ENCODE assay signal across 14 cellular contexts in genomic region chr9:37100750-37101149, GRCh38.
"Had no signal": no experiment of that assay in that cellular context is flagged by ENCODE, and none has a peak within 500 bp of the region (broad histone marks: within the 10 kb centered on the region; RNA-seq: fewer than 3 reads in every experiment).

No MANE protein-coding gene starts in this region.

- H3K27me3 ChIP-seq: cardiac muscle cell, esophagus squamous epithelium, vagina had no signal

- H3K4me3 ChIP-seq: cardiac muscle cell, esophagus squamous epithelium, tibial artery, vagina had no signal

- H3K4me3 Mint-ChIP-seq: activated naive CD4-positive, alpha-beta T cell treated with anti-CD3 and anti-CD28 coated beads for 36 hours; activated T-helper 17 cell treated with anti-CD3 and anti-CD28 coated beads, Interleukin-2, amount 50 U/mL, for 72 hours; nephron had no signal

- H3K27ac ChIP-seq: cardiac muscle cell, esophagus squamous epithelium, tibial artery, vagina had no signal

- ATAC-seq: activated T-helper 17 cell treated with anti-CD3 and anti-CD28 coated beads, Interleukin-2, amount 50 U/mL, for 72 hours; right cardiac atrium had no signal

- H3K9me3 Mint-ChIP-seq: activated naive CD4-positive, alpha-beta T cell treated with anti-CD3 and anti-CD28 coated beads for 36 hours; activated T-helper 17 cell treated with anti-CD3 and anti-CD28 coated beads, Interleukin-2, amount 50 U/mL, for 72 hours; nephron had no signal

- H3K9me3 ChIP-seq: esophagus squamous epithelium, tibial artery, vagina had no signal

- H3K27me3 Mint-ChIP-seq: activated T-helper 17 cell treated with anti-CD3 and anti-CD28 coated beads, Interleukin-2, amount 50 U/mL, for 72 hours had no signal

- H3K4me1 Mint-ChIP-seq: nephron had no signal

- H3K4me1 ChIP-seq: esophagus squamous epithelium, tibial artery, vagina had no signal

- DNase-seq: activated CD4-positive, alpha-beta T cell treated with anti-CD3 and anti-CD28 coated beads, Interleukin-2, amount 50 U/mL, for 1 hour; activated naive CD4-positive, alpha-beta T cell treated with anti-CD3 and anti-CD28 coated beads for 36 hours; activated T-cell treated with anti-CD3 and anti-CD28 coated beads for 4 hours; esophagus squamous epithelium; foreskin fibroblast; occipital lobe; right cardiac atrium; small intestine; tibial artery had no signal

- H3K27ac Mint-ChIP-seq: activated naive CD4-positive, alpha-beta T cell treated with anti-CD3 and anti-CD28 coated beads for 36 hours; activated T-helper 17 cell treated with anti-CD3 and anti-CD28 coated beads, Interleukin-2, amount 50 U/mL, for 72 hours; nephron; progenitor cell of endocrine pancreas had no signal

- H3K36me3 ChIP-seq: cardiac muscle cell, esophagus squamous epithelium, tibial artery, vagina had no signal
